Comparison of ENCODE assay signal across 8 cellular contexts in genomic region chr15:29924750-29925149, GRCh38.
A peak's percentile ranks its signal among the peaks of the same experiment; 100 is the strongest.
DNase-seq lines count a peak whose midpoint lies in the region; ATAC-seq and TF ChIP-seq lines count a peak whose summit lies in the region.

No MANE protein-coding gene starts in this region.

- DNase-seq in H9: peak; percentile 92
- DNase-seq in Peyer's patch: peak in 1 of 3 donors; percentile 48
- DNase-seq in foreskin fibroblast: peak; percentile 63 to 65
- peak; percentile 94 to 96 for DNase-seq in trophoblast cell
- DNase-seq in stimulated activated CD4-positive, alpha-beta T cell treated with anti-CD3 and anti-CD28 coated beads, Interleukin-2, amount 100 ng/mL, for 48 hours: no peak
- DNase-seq in T-helper 1 cell: no peak
- no peak for DNase-seq in RKO (ENCODE audit: low spot score)

- peak overlapping the region; percentile 18 for H3K18ac ChIP-seq in H9 (ENCODE audit: insufficient read length, low read depth, low read length)
- no peak overlapping the region for H3K18ac ChIP-seq in trophoblast cell (ENCODE audit: low read length)

- H4K8ac ChIP-seq in H9 (replicated peaks; ENCODE audit: insufficient read length, low read depth, low read length) (no peak overlapping the region), trophoblast cell (ENCODE audit: low read depth, low read length) (no peak overlapping the region)

- H3K23me2 ChIP-seq in H9 (ENCODE audit: insufficient read length, low read depth, low read length, poor library complexity, severe bottlenecking): no peaks in the 10 kb centered on the region

- no peak overlapping the region for H4K5ac ChIP-seq in H9 (ENCODE audit: insufficient read length, low read depth, low read length)

- TF ChIP-seq POLR2A in Peyer's patch (IDR thresholded peaks at IDR 0.05): no peak

- H3K79me2 ChIP-seq in H9 (ENCODE audit: insufficient read depth, low read length) (no peaks in the 10 kb centered on the region), trophoblast cell (ENCODE audit: control insufficient read depth, insufficient read depth, low read length, poor library complexity) (no peaks in the 10 kb centered on the region)

- no peaks in the 10 kb centered on the region; a peak in 1 of 5 replicates for H3K9me3 Mint-ChIP-seq in H9

- TF ChIP-seq CTCF in H9 (conservative IDR thresholded peaks at IDR 0.05) (no peak), Peyer's patch (IDR thresholded peaks at IDR 0.05) (no peak), foreskin fibroblast (IDR thresholded peaks at IDR 0.05; ENCODE audit: low read depth, low read length) (no peak)

- no peak overlapping the region for H2BK20ac ChIP-seq in H9 (ENCODE audit: low read depth, low read length, poor library complexity, severe bottlenecking)

- no peak for ATAC-seq in HG02885 (IDR thresholded peaks at IDR 0.05; ENCODE audit: poor library complexity, unreplicated experiment)

- H3K36me3 ChIP-seq in Peyer's patch (no peaks in the 10 kb centered on the region), trophoblast cell (ENCODE audit: control insufficient read depth in 1 of 2, insufficient read depth in 2 of 2, low read length in 2 of 2) (no peaks in the 10 kb centered on the region)

- peak overlapping the region; percentile 81 to 96 (median 86) for H3K27ac Mint-ChIP-seq in H9

- no peaks in the 10 kb centered on the region for H3K27me3 Mint-ChIP-seq in H9 (ENCODE audit: low read depth)

- H3K79me1 ChIP-seq in H9 (ENCODE audit: insufficient read depth, low read depth, low read length, poor library complexity, severe bottlenecking) (no peaks in the 10 kb centered on the region), trophoblast cell (ENCODE audit: low read length) (peaks cover 12% of the 10 kb centered on the region)

- H3K56ac ChIP-seq in H9 (ENCODE audit: insufficient read length, low read depth, low read length): no peak overlapping the region

- H2AK5ac ChIP-seq in H9 (ENCODE audit: insufficient read length, low read length): no peak overlapping the region
- no peak overlapping the region for H2AK5ac ChIP-seq in trophoblast cell (ENCODE audit: low read length)

- WGBS in H9 (ENCODE audit: extremely low coverage, insufficient read length, low lambda C conversion rate): no CpG with 5 or more reads among the region's 4 CpGs
- no CpG with 5 or more reads among the region's 4 CpGs for WGBS in trophoblast cell (ENCODE audit: extremely low coverage, insufficient coverage, insufficient read length)

- H3K27ac ChIP-seq in H9 (ENCODE audit: insufficient read length, low read depth, low read length) (peak overlapping the region; percentile 55), Peyer's patch (peak overlapping the region in 3 of 4 donors; percentile 55 to 88 (median 78)), trophoblast cell (ENCODE audit: low read depth, low read length) (peak overlapping the region; percentile 73)

- H3K4me1 ChIP-seq in H9 (ENCODE audit: insufficient read depth, low read length) (peaks cover 18% of the 10 kb centered on the region; the same call in 1 of the 2 replicates), Peyer's patch (peaks cover 0 to 21% (median 0%) of the 10 kb centered on the region in 4 donors), trophoblast cell (ENCODE audit: control insufficient read depth in 1 of 2, insufficient read depth in 2 of 2, low read length in 2 of 2) (peaks cover 18 to 24% of the 10 kb centered on the region in 2 experiments)

- H4K12ac ChIP-seq in trophoblast cell (ENCODE audit: low read depth, low read length): no peak overlapping the region

- H3K4me2 ChIP-seq in H9 (ENCODE audit: insufficient read depth, insufficient read length, low read length) (no peak overlapping the region), trophoblast cell (ENCODE audit: low read length) (peak overlapping the region; percentile 38)

- H2BK12ac ChIP-seq in H9 (ENCODE audit: insufficient read length, low read depth, low read length): no peak overlapping the region
- H2BK12ac ChIP-seq in trophoblast cell (ENCODE audit: low read length): no peak overlapping the region

- no peaks in the 10 kb centered on the region; a peak in 1 of 7 replicates for H3K36me3 Mint-ChIP-seq in H9 (ENCODE audit: insufficient read depth in 1 of 3, low read depth in 3 of 3)

- H3K4ac ChIP-seq in H9 (ENCODE audit: low read depth, low read length): no peak overlapping the region
- no peak overlapping the region for H3K4ac ChIP-seq in trophoblast cell (ENCODE audit: low read depth, low read length)

- H3K9ac ChIP-seq in H9 (ENCODE audit: extremely low read depth, insufficient read length, low read length) (no peak overlapping the region), trophoblast cell (ENCODE audit: low read length) (no peak overlapping the region)

- H2BK15ac ChIP-seq in H9 (ENCODE audit: low read depth, low read length): no peak overlapping the region

- H4K20me1 ChIP-seq in H9 (ENCODE audit: control insufficient read depth, insufficient read depth, insufficient read length): no peaks in the 10 kb centered on the region

- no peak overlapping the region for H3K23ac ChIP-seq in H9 (ENCODE audit: insufficient read length, low read depth, low read length)
- no peak overlapping the region for H3K23ac ChIP-seq in trophoblast cell (ENCODE audit: low read length)

- H3K14ac ChIP-seq in H9 (ENCODE audit: insufficient read depth, low read length): no peak overlapping the region
- no peak overlapping the region for H3K14ac ChIP-seq in trophoblast cell (ENCODE audit: low read length)

- peak overlapping the region in 1 of 2 experiments; percentile 44; a peak in 2 of 5 replicates for H3K4me3 Mint-ChIP-seq in H9

- H3K9me3 ChIP-seq in H9 (ENCODE audit: control insufficient read depth, low read depth, low read length) (no peaks in the 10 kb centered on the region), Peyer's patch (no peaks in the 10 kb centered on the region), trophoblast cell (ENCODE audit: insufficient read depth, low read depth, low read length) (no peaks in the 10 kb centered on the region)

- H2AFZ ChIP-seq in H9 (ENCODE audit: low read length) (peak overlapping the region; percentile 83), trophoblast cell (ENCODE audit: insufficient read depth, low read length, poor library complexity) (no peak overlapping the region)

- peaks cover 43 to 48% of the 10 kb centered on the region in 2 experiments for H3K4me1 Mint-ChIP-seq in H9

- H3T11ph ChIP-seq in H9 (ENCODE audit: low read length): no peak overlapping the region

- H3K4me3 ChIP-seq in Peyer's patch (no peak overlapping the region), foreskin fibroblast (ENCODE audit: low read depth in 1 of 2, low read length in 2 of 2) (no peak overlapping the region), trophoblast cell (ENCODE audit: low read depth, low read length) (no peak overlapping the region)

- no peak overlapping the region for H2BK120ac ChIP-seq in H9 (ENCODE audit: low read depth, low read length, poor library complexity, severe bottlenecking)
- no peak overlapping the region for H2BK120ac ChIP-seq in trophoblast cell (ENCODE audit: insufficient read depth, low read length, poor library complexity)

- H3K27me3 ChIP-seq in H9 (ENCODE audit: insufficient read depth, low read length) (no peaks in the 10 kb centered on the region), Peyer's patch (no peaks in the 10 kb centered on the region), trophoblast cell (ENCODE audit: insufficient read depth, low read length) (no peaks in the 10 kb centered on the region)

- H2BK5ac ChIP-seq in H9 (ENCODE audit: insufficient read length, low read length) (no peak overlapping the region), trophoblast cell (ENCODE audit: low read depth, low read length, poor library complexity) (no peak overlapping the region)

- H4K91ac ChIP-seq in H9 (ENCODE audit: insufficient read length, low read depth, low read length): no peak overlapping the region
- peak overlapping the region; percentile 40 for H4K91ac ChIP-seq in trophoblast cell (ENCODE audit: low read depth, low read length)

Comparison
In these comparisons a context has a peak if more than half of its experiments do, and no peak if none do; other contexts are left out.
1. DNase-seq: peak in H9 (single experiment), foreskin fibroblast (2 of 2) and trophoblast cell (2 of 2); none in stimulated activated CD4-positive, alpha-beta T cell treated with anti-CD3 and anti-CD28 coated beads, Interleukin-2, amount 100 ng/mL, for 48 hours (0 of 2), T-helper 1 cell (0 of 5) and RKO (single experiment).
2. Peak in every context shown above with its lines, with median percentiles within 50 percentile points of each other: H3K27ac ChIP-seq.